ENCODE assay signal across 1 cellular context in the genomic region with DNA sequence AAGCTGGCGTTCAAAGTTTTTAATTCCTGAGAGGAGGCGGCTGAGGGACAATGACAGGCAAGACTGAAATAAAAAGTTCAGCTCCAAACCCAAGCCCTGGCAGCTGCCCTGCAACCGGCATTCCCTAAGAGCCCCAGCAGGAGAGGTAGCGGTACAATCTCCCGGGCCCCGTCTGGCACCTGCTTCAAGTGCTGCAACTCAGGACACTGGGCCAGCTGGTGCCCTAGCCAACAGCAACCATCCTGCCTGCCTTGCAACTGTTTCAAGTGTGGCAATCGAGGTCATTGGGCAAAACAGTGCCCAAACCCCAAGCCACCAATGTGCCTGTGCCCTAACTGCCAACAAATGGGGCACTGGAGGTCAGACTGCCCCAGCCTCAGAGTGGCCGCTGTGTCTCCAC.
DNase-seq lines count a peak whose midpoint lies in the region; ATAC-seq lines count a peak whose summit lies in the region.
"Not testable (repeated sequence)": the region's sequence is repeated elsewhere in the genome, so short reads cannot be mapped to it uniquely, and the experiment has no call there.

No MANE protein-coding gene starts in this region.

- ATAC-seq in left lobe of liver = peak; percentile 78

- not testable (repeated sequence) for DNase-seq in left lobe of liver (ENCODE audit: low spot score)
